In genomic region chr2:176413786-176414185, GRCh38 we compare ENCODE assay signal across 25 cellular contexts.
"Had no signal": no experiment of that assay in that cellular context is flagged by ENCODE, and none has a peak within 500 bp of the region (broad histone marks: within the 10 kb centered on the region; RNA-seq: fewer than 3 reads in every experiment).

No MANE protein-coding gene starts in this region.

- H3K9me3 ChIP-seq: colonic mucosa, esophagus squamous epithelium, gastrocnemius medialis, heart right ventricle, lower lobe of right lung, mucosa of descending colon had no signal

- ATAC-seq: esophagus mucosa, gastrocnemius medialis, heart right ventricle, left cardiac atrium, left lobe of liver, left ventricle myocardium superior, lower lobe of right lung, mucosa of descending colon had no signal

- H3K36me3 ChIP-seq: colonic mucosa, esophagus squamous epithelium, gastrocnemius medialis, heart right ventricle, lower lobe of right lung had no signal

- H3K27me3 ChIP-seq: colonic mucosa, gastrocnemius medialis had no signal

- H3K27ac ChIP-seq: colonic mucosa, dorsolateral prefrontal cortex, epithelial cell of prostate, esophagus squamous epithelium, gastrocnemius medialis, heart right ventricle, lower lobe of right lung had no signal

- DNase-seq: colonic mucosa; cortex of kidney; dorsolateral prefrontal cortex; effector CD4-positive, alpha-beta T cell; effector memory CD4-positive, alpha-beta T cell; erythroblast; esophagus squamous epithelium; foreskin fibroblast; foreskin melanocyte; gastrocnemius medialis; glutamatergic neuron; head of caudate nucleus; heart right ventricle; hippocampal formation; left cardiac atrium; left ventricle myocardium superior; lower lobe of right lung; mesenchymal stem cell; mucosa of descending colon; naive B cell had no signal

- FAIRE-seq: islet of Langerhans, keratinocyte had no signal

- H3K4me3 ChIP-seq: colonic mucosa, dorsolateral prefrontal cortex, esophagus squamous epithelium, gastrocnemius medialis, heart right ventricle, lower lobe of right lung, mucosa of descending colon had no signal

- H3K4me1 ChIP-seq: colonic mucosa, gastrocnemius medialis, heart right ventricle, lower lobe of right lung had no signal
